In genomic region chr2:227163445-227163997, GRCh38 we compare ENCODE assay signal across 8 cellular contexts.
DNase-seq lines count a peak whose midpoint lies in the region; ATAC-seq and TF ChIP-seq lines count a peak whose summit lies in the region.

No MANE protein-coding gene starts in this region.

- CTCF ChIA-PET in activated naive CD4-positive, alpha-beta T cell treated with anti-CD3 and anti-CD28 coated beads, Interleukin-2, amount 10 ng/mL, durations not matched to agents 7 days and 5 days (lab: Charles Lee): interaction anchor here (0.9 kb wide), 1 partner anchor 74 kb away, joined by 3 read pairs; no protein-coding TSS in a partner anchor

- no peaks in the 10 kb centered on the region for H3K36me3 ChIP-seq in RWPE2 (ENCODE audit: low read depth)
- no peaks in the 10 kb centered on the region for H3K36me3 ChIP-seq in rectal smooth muscle tissue (ENCODE audit: control insufficient read depth, insufficient read depth, low read length)

- DNase-seq in activated naive CD4-positive, alpha-beta T cell treated with anti-CD3 and anti-CD28 coated beads, Interleukin-2, amount 10 ng/mL, durations not matched to agents 7 days and 5 days: no peak
- DNase-seq in activated naive CD4-positive, alpha-beta T cell treated with anti-CD3 and anti-CD28 coated beads, Interleukin-2, amount 50 U/mL, for 16 hours: no peak
- DNase-seq in RWPE2 (ENCODE audit: low spot score) (peak; percentile 35), germinal center (ENCODE audit: low spot score) (peak; percentile 46), RKO (ENCODE audit: low spot score) (no peak), OCI-M1 (lab: John Stamatoyannopoulos, UW) (no peak)

- H3K4me3 ChIP-seq in RWPE2 (ENCODE audit: severe bottlenecking) (peak overlapping the region; percentile 40), rectal smooth muscle tissue (ENCODE audit: low read length) (peak overlapping the region; percentile 53)

- H3K27ac ChIP-seq in RWPE2 (ENCODE audit: poor library complexity, severe bottlenecking): no peak overlapping the region
- no peak overlapping the region for H3K27ac ChIP-seq in rectal smooth muscle tissue (ENCODE audit: low read depth, low read length)

- no peaks in the 10 kb centered on the region for H3K9me3 Mint-ChIP-seq in activated naive CD4-positive, alpha-beta T cell treated with anti-CD3 and anti-CD28 coated beads, Interleukin-2, amount 10 ng/mL, durations not matched to agents 7 days and 5 days

- ATAC-seq in HG02678 (IDR thresholded peaks at IDR 0.05; ENCODE audit: unreplicated experiment) (peak; percentile 73), RWPE2 (ENCODE audit: low read depth) (peak; percentile 26)

- peaks cover 64% of the 10 kb centered on the region for H3K27me3 Mint-ChIP-seq in activated naive CD4-positive, alpha-beta T cell treated with anti-CD3 and anti-CD28 coated beads, Interleukin-2, amount 10 ng/mL, durations not matched to agents 7 days and 5 days

- TF ChIP-seq CTCF in RWPE2 (IDR thresholded peaks at IDR 0.05; ENCODE audit: poor library complexity, severe bottlenecking): no peak

- H3K27me3 ChIP-seq in RWPE2 (ENCODE audit: insufficient read depth, poor library complexity, severe bottlenecking) (peaks cover 40% of the 10 kb centered on the region), rectal smooth muscle tissue (ENCODE audit: control insufficient read depth, insufficient read depth, low read length) (peaks cover 3% of the 10 kb centered on the region)

- no peak overlapping the region for H3K27ac Mint-ChIP-seq in activated naive CD4-positive, alpha-beta T cell treated with anti-CD3 and anti-CD28 coated beads, Interleukin-2, amount 10 ng/mL, durations not matched to agents 7 days and 5 days

- H3K9me3 ChIP-seq in RWPE2 (ENCODE audit: severe bottlenecking): peaks cover under 1% of the 10 kb centered on the region

- H3K36me3 Mint-ChIP-seq in activated naive CD4-positive, alpha-beta T cell treated with anti-CD3 and anti-CD28 coated beads, Interleukin-2, amount 10 ng/mL, durations not matched to agents 7 days and 5 days: no peaks in the 10 kb centered on the region

- H3K4me1 ChIP-seq in RWPE2 (ENCODE audit: insufficient read depth, poor library complexity, severe bottlenecking) (no peaks in the 10 kb centered on the region), rectal smooth muscle tissue (ENCODE audit: control insufficient read depth, insufficient read depth, low read length) (no peaks in the 10 kb centered on the region)

- peak overlapping the region; percentile 64 for H3K4me3 Mint-ChIP-seq in activated naive CD4-positive, alpha-beta T cell treated with anti-CD3 and anti-CD28 coated beads, Interleukin-2, amount 10 ng/mL, durations not matched to agents 7 days and 5 days

- H3K9ac ChIP-seq in rectal smooth muscle tissue (ENCODE audit: low read length): no peak overlapping the region

- peaks cover 10% of the 10 kb centered on the region for H3K4me1 Mint-ChIP-seq in activated naive CD4-positive, alpha-beta T cell treated with anti-CD3 and anti-CD28 coated beads, Interleukin-2, amount 10 ng/mL, durations not matched to agents 7 days and 5 days

Comparison
In these comparisons a context has a peak if more than half of its experiments do, and no peak if none do; other contexts are left out.
1. DNase-seq: peak in RWPE2 (single experiment) and germinal center (single experiment); none in activated naive CD4-positive, alpha-beta T cell treated with anti-CD3 and anti-CD28 coated beads, Interleukin-2, amount 10 ng/mL, durations not matched to agents 7 days and 5 days (single experiment), activated naive CD4-positive, alpha-beta T cell treated with anti-CD3 and anti-CD28 coated beads, Interleukin-2, amount 50 U/mL, for 16 hours (single experiment), RKO (single experiment) and OCI-M1 (single experiment).